Comparison of ENCODE assay signal across 18 cellular contexts in the genomic region with DNA sequence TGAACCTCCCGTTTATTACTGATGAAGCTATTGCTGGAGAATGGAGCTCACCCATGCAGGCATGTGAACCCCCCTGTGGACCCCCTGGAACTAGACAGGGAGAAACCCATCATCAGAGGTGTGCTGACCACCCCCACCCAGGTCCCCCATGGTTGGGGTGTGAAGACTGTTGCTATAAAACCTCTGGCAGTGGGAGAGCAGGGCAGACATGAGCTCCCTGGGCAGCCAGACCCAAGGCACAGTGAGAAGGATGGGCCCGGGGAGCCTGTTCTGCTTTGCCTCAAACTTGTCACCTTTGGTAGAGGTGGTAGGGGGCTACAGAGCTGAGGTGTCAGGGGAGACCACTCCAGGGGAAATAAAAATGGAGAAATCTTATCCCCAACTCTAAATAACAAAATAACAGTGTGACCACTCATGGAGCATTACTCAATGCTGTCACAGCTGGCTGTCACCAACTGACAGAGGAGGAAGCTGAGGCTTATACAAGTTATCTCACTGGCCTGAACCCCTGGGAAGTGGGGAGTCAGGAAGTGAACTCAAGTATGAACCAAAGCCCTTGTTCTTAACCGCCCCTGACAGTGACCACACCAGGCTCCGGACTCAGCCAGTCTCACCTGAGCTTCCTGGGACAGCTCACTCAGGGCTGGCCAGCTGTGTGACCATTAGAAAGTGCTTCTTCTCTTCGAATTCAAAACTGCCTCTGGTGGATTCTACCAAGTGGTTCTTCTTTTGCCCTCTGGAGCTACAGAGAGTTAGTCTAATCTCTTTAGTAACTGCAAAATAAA.
A peak's percentile ranks its signal among the peaks of the same experiment; 100 is the strongest.
DNase-seq lines count a peak whose midpoint lies in the region; ATAC-seq, FAIRE-seq and TF ChIP-seq lines count a peak whose summit lies in the region.
"Had no signal": no experiment of that assay in that cellular context is flagged by ENCODE, and none has a peak within 500 bp of the region (broad histone marks: within the 10 kb centered on the region; RNA-seq: fewer than 3 reads in every experiment).

No MANE protein-coding gene starts in this region.

- H3K27me3 ChIP-seq in BLaER1 treated with 17β-estradiol and CSF1 and Interleukin-3, amounts not matched to agents 10 nM and 100 nM = no peaks in the 10 kb centered on the region

- no peak overlapping the region for H3K4me3 ChIP-seq in BLaER1 treated with 17β-estradiol and CSF1 and Interleukin-3, amounts not matched to agents 10 nM and 100 nM
- no peak overlapping the region for H3K4me3 ChIP-seq in HEK293 (ENCODE audit: low read depth, low read length)
- H3K4me3 ChIP-seq: A549, HAP-1 had no signal

- DNase-seq in central memory CD8-positive, alpha-beta T cell (ENCODE audit: low spot score in 2 of 2) = peak; percentile 8 to 11
- DNase-seq in osteocyte (ENCODE audit: extremely low spot score, unreplicated experiment) (peak; percentile 74), HTR-8/SVneo (ENCODE audit: insufficient read length, low spot score) (no peak)
- DNase-seq in stimulated activated CD4-positive, alpha-beta T cell treated with anti-CD3 and anti-CD28 coated beads, Interleukin-4, amount 100 ng/mL, for 1 hour = no peak
- DNase-seq: Caco-2; CD8-positive, alpha-beta memory T cell; DND-41; GDM1; HFFc6; IMR-90 had no signal

- CTCF ChIA-PET in HEK293 (lab: Yijun Ruan, JAX) = no interaction called here

- H3K9me3 Mint-ChIP-seq in central memory CD8-positive, alpha-beta T cell = no peaks in the 10 kb centered on the region
- H3K9me3 Mint-ChIP-seq in osteocyte (ENCODE audit: unreplicated experiment) = no peaks in the 10 kb centered on the region

- H3K27me3 Mint-ChIP-seq in central memory CD8-positive, alpha-beta T cell = peaks cover 69% of the 10 kb centered on the region
- H3K27me3 Mint-ChIP-seq in osteocyte (ENCODE audit: unreplicated experiment) = peaks cover 11% of the 10 kb centered on the region

- FAIRE-seq in HTR-8/SVneo (lab: Jason Lieb, UNC) = no peak
- FAIRE-seq: A549, GM12892, H1 had no signal

- no peak for TF ChIP-seq CTCF in HEK293 (tag by site-specific recombination; IDR thresholded peaks at IDR 0.05)
- TF ChIP-seq CTCF in osteocyte (IDR thresholded peaks at IDR 0.05) = no peak

- no peak overlapping the region for H3K27ac Mint-ChIP-seq in central memory CD8-positive, alpha-beta T cell (ENCODE audit: low read depth)
- H3K27ac Mint-ChIP-seq in osteocyte (ENCODE audit: unreplicated experiment) = no peak overlapping the region
- H3K27ac Mint-ChIP-seq: CD8-positive, alpha-beta memory T cell; HFFc6 had no signal

- H3K4me1 ChIP-seq in BLaER1 treated with 17β-estradiol and CSF1 and Interleukin-3, amounts not matched to agents 10 nM and 100 nM = peaks cover 0 to 17% (median 7%) of the 10 kb centered on the region in 10 experiments; a peak in 11 of 20 replicates
- H3K4me1 ChIP-seq in HEK293 (ENCODE audit: control insufficient read depth, insufficient read depth, low read length) = no peaks in the 10 kb centered on the region
- H3K4me1 ChIP-seq: A549, Caco-2, HAP-1 had no signal

- POLR2A ChIA-PET in HEK293 (lab: Yijun Ruan, JAX) = no interaction called here

- no peaks in the 10 kb centered on the region for H3K4me1 Mint-ChIP-seq in central memory CD8-positive, alpha-beta T cell
- H3K4me1 Mint-ChIP-seq in osteocyte (ENCODE audit: unreplicated experiment) = no peaks in the 10 kb centered on the region
- H3K4me1 Mint-ChIP-seq: CD8-positive, alpha-beta memory T cell had no signal

- peak overlapping the region in 3 of 11 experiments; percentile 4 to 34 (median 33); a peak in 6 of 22 replicates for H3K27ac ChIP-seq in BLaER1 treated with 17β-estradiol and CSF1 and Interleukin-3, amounts not matched to agents 10 nM and 100 nM
- no peak overlapping the region for H3K27ac ChIP-seq in HEK293 (ENCODE audit: extremely low read depth, low read depth, low read length)
- H3K27ac ChIP-seq: A549, HL-60 had no signal

- H3K4me2 ChIP-seq in BLaER1 treated with 17β-estradiol and CSF1 and Interleukin-3, amounts not matched to agents 10 nM and 100 nM = peak overlapping the region in 7 of 11 experiments; percentile 0 to 50 (median 36); a peak in 11 of 22 replicates
- H3K4me2 ChIP-seq: A549 had no signal

- H3K4me3 Mint-ChIP-seq in central memory CD8-positive, alpha-beta T cell = no peak overlapping the region
- no peak overlapping the region for H3K4me3 Mint-ChIP-seq in osteocyte (ENCODE audit: unreplicated experiment)
- H3K4me3 Mint-ChIP-seq: CD8-positive, alpha-beta memory T cell; HFFc6 had no signal

- no peaks in the 10 kb centered on the region for H3K36me3 ChIP-seq in BLaER1 treated with 17β-estradiol and CSF1 and Interleukin-3, amounts not matched to agents 10 nM and 100 nM
- H3K36me3 ChIP-seq in HEK293 (ENCODE audit: control insufficient read depth in 2 of 2, insufficient read depth in 1 of 2, low read length in 2 of 2) = no peaks in the 10 kb centered on the region
- H3K36me3 ChIP-seq: HAP-1 had no signal

- no peaks in the 10 kb centered on the region for H3K9me3 ChIP-seq in BLaER1 treated with 17β-estradiol and CSF1 and Interleukin-3, amounts not matched to agents 10 nM and 100 nM (replicated peaks in 1 of 11)
- H3K9me3 ChIP-seq in HEK293 (ENCODE audit: control insufficient read depth, insufficient read depth, low read depth, low read length) = no peaks in the 10 kb centered on the region
- H3K9me3 ChIP-seq: A549, Caco-2, HAP-1 had no signal

- H4K20me1 ChIP-seq in BLaER1 treated with 17β-estradiol and CSF1 and Interleukin-3, amounts not matched to agents 10 nM and 100 nM = no peaks in the 10 kb centered on the region

- ATAC-seq in central memory CD8-positive, alpha-beta T cell (replicated peaks; ENCODE audit: extremely low read depth, poor library complexity, severe bottlenecking) = no peak
- no peak for ATAC-seq in GM19452 (IDR thresholded peaks at IDR 0.05; ENCODE audit: unreplicated experiment)
- ATAC-seq: A549 had no signal

- no peaks in the 10 kb centered on the region for H3K36me3 Mint-ChIP-seq in central memory CD8-positive, alpha-beta T cell (ENCODE audit: insufficient read depth)
- no peaks in the 10 kb centered on the region for H3K36me3 Mint-ChIP-seq in osteocyte (ENCODE audit: unreplicated experiment)
- H3K36me3 Mint-ChIP-seq: CD8-positive, alpha-beta memory T cell had no signal

- H3K9ac ChIP-seq in BLaER1 treated with 17β-estradiol and CSF1 and Interleukin-3, amounts not matched to agents 10 nM and 100 nM = no peak overlapping the region

TF ChIP-seq in HEK293, 187 proteins besides CTCF, POLR2A, EP300 and RAD21:
- no peak for TF ChIP-seq ZNF548 (tag by site-specific recombination; IDR thresholded peaks at IDR 0.05)
- 0 out of 2 replicates have a peak, but pooled peaks have one; percentile 11 for TF ChIP-seq ZIC2 (tag by site-specific recombination; IDR thresholded peaks at IDR 0.05)

Comparison
In these comparisons a context has a peak if more than half of its experiments do, and no peak if none do; other contexts are left out.
1. DNase-seq: peak in central memory CD8-positive, alpha-beta T cell (2 of 2) and osteocyte (single experiment); none in stimulated activated CD4-positive, alpha-beta T cell treated with anti-CD3 and anti-CD28 coated beads, Interleukin-4, amount 100 ng/mL, for 1 hour (single experiment) and HTR-8/SVneo (single experiment).